ENCODE assay signal across 29 cellular contexts in the genomic region with DNA sequence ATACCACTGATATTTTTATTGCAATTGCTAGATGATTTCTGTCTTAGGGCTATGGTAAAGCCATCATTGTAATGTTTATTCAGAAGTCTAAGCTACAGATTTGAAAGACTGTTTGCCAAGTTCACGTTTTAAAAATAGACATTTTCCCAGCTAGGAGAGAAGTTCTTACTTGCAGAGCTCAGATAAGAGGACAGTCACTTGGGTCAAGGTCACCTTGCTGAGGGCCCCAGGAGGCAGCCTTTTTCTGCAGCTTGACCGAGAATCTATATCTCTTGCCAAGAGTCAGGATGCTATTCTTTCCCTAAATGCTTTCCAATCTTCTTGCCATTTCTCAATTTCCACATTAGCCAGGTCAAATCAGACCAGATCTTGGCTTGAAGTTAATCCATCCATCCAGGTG.
"Had no signal": no experiment of that assay in that cellular context is flagged by ENCODE, and none has a peak within 500 bp of the region (broad histone marks: within the 10 kb centered on the region; RNA-seq: fewer than 3 reads in every experiment).

No MANE protein-coding gene starts in this region.

- H3K9me3 Mint-ChIP-seq: activated B cell treated with CpG ODN at 0.5 μM for 24 hours; activated naive CD8-positive, alpha-beta T cell treated with anti-CD3 and anti-CD28 coated beads, Interleukin-2, amount 10 ng/mL, durations not matched to agents 7 days and 5 days; activated T-cell treated with anti-CD3 and anti-CD28 coated beads, Interleukin-2, amount 50 U/mL, for 4 hours; activated T-helper 1 cell treated with anti-CD3 and anti-CD28 coated beads, Interleukin-12 subunit alpha, Interleukin-12 subunit beta, Interleukin-2, Interleukin-4 antibody, amounts not matched to agents 30 ng/mL and 10 ng/mL and 1 ng/mL, durations not matched to agents 14 hours and 24 hours and 36 hours; brain had no signal

- H3K27ac ChIP-seq: KMS-11, VCaP had no signal

- DNase-seq: activated B cell treated with CpG ODN at 0.5 μM for 24 hours; activated CD4-positive, alpha-beta memory T cell treated with anti-CD3 and anti-CD28 coated beads for 36 hours; activated CD4-positive, alpha-beta T cell treated with anti-CD3 and anti-CD28 coated beads for 4 hours; activated CD4-positive, alpha-beta T cell treated with anti-CD3 and anti-CD28 coated beads, Interleukin-2, amount 50 U/mL, for 1 hour; activated CD4-positive, CD25-positive, alpha-beta regulatory T cell treated with anti-CD3 and anti-CD28 coated beads, Interleukin-2, amount 50 U/mL, for 72 hours; activated CD8-positive, alpha-beta memory T cell treated with anti-CD3 and anti-CD28 coated beads, Interleukin-2, amount 50 U/mL, for 4 hours; activated gamma-delta T cell treated with Interleukin-2 at 50 U/mL for 16 hours; activated naive CD4-positive, alpha-beta T cell treated with anti-CD3 and anti-CD28 coated beads for 36 hours; activated naive CD8-positive, alpha-beta T cell treated with anti-CD3 and anti-CD28 coated beads, Interleukin-2, amount 10 ng/mL, durations not matched to agents 7 days and 5 days; activated T-cell treated with anti-CD3 and anti-CD28 coated beads for 4 hours; activated T-cell treated with anti-CD3 and anti-CD28 coated beads, Interleukin-2, amount 50 U/mL, for 4 hours; anterior cingulate cortex; MM.1S; NCI-H1092 treated with DMSO at 0.1 percent for 48 hours; NCI-H1417 treated with DMSO at 0.1 percent for 48 hours; NCI-H1694; NCI-H1930; NCI-H2081 treated with DMSO at 0.1 percent for 48 hours; NCI-H345; NCI-H524 treated with DMSO at 0.1 percent for 48 hours; SIG-M5; T-cell; T-helper 2 cell; T-helper 9 cell had no signal

- H3K27ac Mint-ChIP-seq: activated B cell treated with CpG ODN at 0.5 μM for 24 hours; activated CD4-positive, alpha-beta memory T cell treated with anti-CD3 and anti-CD28 coated beads for 36 hours; activated naive CD4-positive, alpha-beta T cell treated with anti-CD3 and anti-CD28 coated beads for 36 hours; activated naive CD8-positive, alpha-beta T cell treated with anti-CD3 and anti-CD28 coated beads, Interleukin-2, amount 10 ng/mL, durations not matched to agents 7 days and 5 days; activated T-helper 1 cell treated with anti-CD3 and anti-CD28 coated beads, Interleukin-12 subunit alpha, Interleukin-12 subunit beta, Interleukin-2, Interleukin-4 antibody, amounts not matched to agents 30 ng/mL and 10 ng/mL and 1 ng/mL, durations not matched to agents 14 hours and 24 hours and 36 hours; brain; T-cell had no signal

- H3K4me3 Mint-ChIP-seq: activated B cell treated with CpG ODN at 0.5 μM for 24 hours; activated CD4-positive, alpha-beta memory T cell treated with anti-CD3 and anti-CD28 coated beads for 36 hours; activated naive CD4-positive, alpha-beta T cell treated with anti-CD3 and anti-CD28 coated beads for 36 hours; activated naive CD8-positive, alpha-beta T cell treated with anti-CD3 and anti-CD28 coated beads, Interleukin-2, amount 10 ng/mL, durations not matched to agents 7 days and 5 days; activated T-cell treated with anti-CD3 and anti-CD28 coated beads, Interleukin-2, amount 50 U/mL, for 4 hours; activated T-helper 1 cell treated with anti-CD3 and anti-CD28 coated beads, Interleukin-12 subunit alpha, Interleukin-12 subunit beta, Interleukin-2, Interleukin-4 antibody, amounts not matched to agents 30 ng/mL and 10 ng/mL and 1 ng/mL, durations not matched to agents 14 hours and 24 hours and 36 hours; brain; central memory CD8-positive, alpha-beta T cell; T-cell had no signal

- H3K27me3 Mint-ChIP-seq: activated B cell treated with CpG ODN at 0.5 μM for 24 hours; activated CD4-positive, alpha-beta memory T cell treated with anti-CD3 and anti-CD28 coated beads for 36 hours; activated naive CD8-positive, alpha-beta T cell treated with anti-CD3 and anti-CD28 coated beads, Interleukin-2, amount 10 ng/mL, durations not matched to agents 7 days and 5 days; central memory CD8-positive, alpha-beta T cell; T-cell had no signal

- H3K36me3 Mint-ChIP-seq: activated CD4-positive, alpha-beta memory T cell treated with anti-CD3 and anti-CD28 coated beads for 36 hours; activated naive CD8-positive, alpha-beta T cell treated with anti-CD3 and anti-CD28 coated beads, Interleukin-2, amount 10 ng/mL, durations not matched to agents 7 days and 5 days; brain; T-cell had no signal

- H3K4me1 Mint-ChIP-seq: activated naive CD8-positive, alpha-beta T cell treated with anti-CD3 and anti-CD28 coated beads, Interleukin-2, amount 10 ng/mL, durations not matched to agents 7 days and 5 days; central memory CD8-positive, alpha-beta T cell; T-cell had no signal
